ENCODE assay signal across 15 cellular contexts in the genomic region with DNA sequence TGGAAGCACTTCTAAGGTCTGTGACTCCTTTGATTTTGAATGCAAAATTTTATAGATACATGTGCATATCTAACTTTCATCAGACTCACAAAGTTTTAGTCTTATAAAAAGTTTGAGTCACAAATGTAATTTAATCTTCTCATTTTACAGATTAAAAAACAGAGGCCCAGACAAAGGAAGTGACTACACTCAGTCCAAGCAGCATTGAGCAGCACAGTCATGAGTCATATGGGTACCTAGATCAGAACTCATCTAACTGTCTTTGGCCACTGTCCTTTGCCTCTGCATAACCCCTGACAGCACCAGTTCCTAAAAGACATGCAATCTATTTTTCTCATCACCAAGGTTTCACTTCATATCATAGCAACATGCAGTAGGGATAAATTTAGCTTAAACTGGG.
DNase-seq lines count a peak whose midpoint lies in the region; ATAC-seq, FAIRE-seq and TF ChIP-seq lines count a peak whose summit lies in the region.
"Had no signal": no experiment of that assay in that cellular context is flagged by ENCODE, and none has a peak within 500 bp of the region (broad histone marks: within the 10 kb centered on the region; RNA-seq: fewer than 3 reads in every experiment).

No MANE protein-coding gene starts in this region.

- DNase-seq in NCI-H510A treated with DMSO at 0.1 percent for 48 hours (lab: John Stamatoyannopoulos, UW), result no peak
- DNase-seq in D721Med (ENCODE audit: insufficient read length, low spot score), result no peak
- DNase-seq: activated CD4-positive, alpha-beta T cell treated with anti-CD3 and anti-CD28 coated beads for 4 hours; BE2C; DMS 273 treated with DMSO at 0.1 percent for 48 hours; effector CD8-positive, alpha-beta T cell; KG1; kidney; NCI-H1105; retina had no signal

- ATAC-seq in GM18502 (IDR thresholded peaks at IDR 0.05; ENCODE audit: poor library complexity, unreplicated experiment), result peak; percentile 84
- peak; percentile 53 for ATAC-seq in GM19452 (IDR thresholded peaks at IDR 0.05; ENCODE audit: unreplicated experiment)
- ATAC-seq in HG03139 (IDR thresholded peaks at IDR 0.05; ENCODE audit: unreplicated experiment), result peak; percentile 67
- peak; percentile 90 for ATAC-seq in SK-N-SH treated with all-trans-retinoic acid at 6 μM for 48 hours
- no peak for ATAC-seq in HG02678 (IDR thresholded peaks at IDR 0.05; ENCODE audit: unreplicated experiment)

- no peak for TF ChIP-seq CTCF in D721Med (IDR thresholded peaks at IDR 0.05; ENCODE audit: insufficient read depth, missing control alignments)

- FAIRE-seq in D721Med (lab: Jason Lieb, UNC), result no peak
- FAIRE-seq: kidney had no signal

TF ChIP-seq in SK-N-SH treated with all-trans-retinoic acid at 6 μM for 48 hours, 23 proteins besides CTCF, POLR2A, EP300 and RAD21:
- TF ChIP-seq ZNF70 (CRISPR knock-in tag; IDR thresholded peaks at IDR 0.05) (no peak), TOX (CRISPR knock-in tag; IDR thresholded peaks at IDR 0.05; ENCODE audit: borderline replicate concordance) (no peak), OSR1 (CRISPR knock-in tag; IDR thresholded peaks at IDR 0.05) (no peak), ZFP30 (CRISPR knock-in tag; IDR thresholded peaks at IDR 0.05) (no peak), ZNF8 (CRISPR knock-in tag; IDR thresholded peaks at IDR 0.05) (no peak), ZFP3 (CRISPR knock-in tag; IDR thresholded peaks at IDR 0.05) (0 out of 2 replicates have a peak, but pooled peaks have one; percentile 39), CSDC2 (CRISPR knock-in tag; IDR thresholded peaks at IDR 0.05) (no peak)
- TF ChIP-seq, protein P1, sequence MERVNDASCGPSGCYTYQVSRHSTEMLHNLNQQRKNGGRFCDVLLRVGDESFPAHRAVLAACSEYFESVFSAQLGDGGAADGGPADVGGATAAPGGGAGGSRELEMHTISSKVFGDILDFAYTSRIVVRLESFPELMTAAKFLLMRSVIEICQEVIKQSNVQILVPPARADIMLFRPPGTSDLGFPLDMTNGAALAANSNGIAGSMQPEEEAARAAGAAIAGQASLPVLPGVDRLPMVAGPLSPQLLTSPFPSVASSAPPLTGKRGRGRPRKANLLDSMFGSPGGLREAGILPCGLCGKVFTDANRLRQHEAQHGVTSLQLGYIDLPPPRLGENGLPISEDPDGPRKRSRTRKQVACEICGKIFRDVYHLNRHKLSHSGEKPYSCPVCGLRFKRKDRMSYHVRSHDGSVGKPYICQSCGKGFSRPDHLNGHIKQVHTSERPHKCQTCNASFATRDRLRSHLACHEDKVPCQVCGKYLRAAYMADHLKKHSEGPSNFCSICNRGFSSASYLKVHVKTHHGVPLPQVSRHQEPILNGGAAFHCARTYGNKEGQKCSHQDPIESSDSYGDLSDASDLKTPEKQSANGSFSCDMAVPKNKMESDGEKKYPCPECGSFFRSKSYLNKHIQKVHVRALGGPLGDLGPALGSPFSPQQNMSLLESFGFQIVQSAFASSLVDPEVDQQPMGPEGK (CRISPR knock-in tag; IDR thresholded peaks at IDR 0.05; ENCODE audit: borderline replicate concordance), result no peak
